7 cellular contexts compared by ENCODE assay signal in the genomic region with DNA sequence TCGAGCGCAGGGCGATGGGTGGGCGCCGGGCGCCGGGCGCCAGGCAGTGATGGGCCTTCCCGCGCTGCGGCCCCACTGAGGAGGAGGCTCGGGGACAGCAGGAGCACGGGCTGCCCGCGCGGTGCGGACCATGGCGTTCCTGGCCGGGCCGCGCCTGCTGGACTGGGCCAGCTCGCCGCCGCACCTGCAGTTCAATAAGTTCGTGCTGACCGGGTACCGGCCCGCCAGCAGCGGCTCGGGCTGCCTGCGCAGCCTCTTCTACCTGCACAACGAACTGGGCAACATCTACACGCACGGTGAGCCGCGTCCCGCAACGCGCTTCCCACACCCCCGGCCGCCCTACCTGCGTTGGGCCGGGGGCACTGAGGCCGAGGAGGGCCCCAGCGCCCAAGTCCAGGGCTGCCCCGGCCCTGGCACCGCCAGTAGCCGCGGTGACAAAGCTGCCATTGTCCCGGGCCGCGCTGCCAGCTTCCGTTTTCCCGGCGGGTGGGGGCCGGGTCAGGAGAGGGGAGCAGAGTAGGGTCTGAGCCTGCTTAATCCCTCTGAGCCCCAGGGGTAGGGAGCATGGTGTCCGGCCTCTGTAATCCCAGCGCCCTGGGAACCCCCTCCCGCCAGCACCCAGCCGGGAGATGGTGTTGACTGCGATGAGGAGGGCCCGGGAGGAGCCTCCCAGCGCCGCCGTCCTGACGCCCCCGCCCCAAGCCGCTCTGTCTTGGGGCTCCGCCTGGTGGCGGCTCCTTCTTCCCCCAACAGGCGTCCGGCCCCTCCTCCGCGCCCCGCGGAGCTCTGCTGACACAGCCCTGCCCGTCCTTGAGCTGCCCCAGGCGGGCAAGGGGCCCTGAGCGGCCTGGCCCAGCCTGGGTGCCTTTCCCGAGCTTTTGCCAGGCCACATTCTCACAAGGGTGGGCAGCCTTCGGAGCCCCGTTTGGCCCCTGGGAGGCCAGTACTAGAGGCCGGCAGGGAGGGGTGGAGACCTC. TPM values are rescaled to one million over a fixed set of nuclear protein-coding genes. Genes with fewer than 3 reads are reported as not detected.
A peak's percentile ranks its signal among the peaks of the same experiment; 100 is the strongest.
DNase-seq lines count a peak whose midpoint lies in the region; ATAC-seq and TF ChIP-seq lines count a peak whose summit lies in the region.

No MANE protein-coding gene starts in this region.

- ATAC-seq in HG02798 (IDR thresholded peaks at IDR 0.05; ENCODE audit: poor library complexity, unreplicated experiment) = peak; percentile 41

- peak; percentile 61 for DNase-seq in NCI-H460 (ENCODE audit: extremely low read depth, low read depth)
- DNase-seq in activated CD4-positive, alpha-beta T cell treated with anti-CD3 and anti-CD28 coated beads, Interleukin-2, amount 50 U/mL, for 24 hours (ENCODE audit: low read depth in 1 of 2, low spot score in 1 of 2) = peak; percentile 55 to 59
- DNase-seq in effector CD8-positive, alpha-beta T cell (lab: John Stamatoyannopoulos, UW) = peak; percentile 23
- peak; percentile 77 for DNase-seq in medulla oblongata (ENCODE audit: extremely low spot score)
- peak; percentile 23 for DNase-seq in stimulated activated CD8-positive, alpha-beta memory T cell treated with anti-CD3 and anti-CD28 coated beads, Interleukin-12 subunit alpha, Interleukin-12 subunit beta, amount 100 ng/mL, for 1 hour (ENCODE audit: low read depth)

- peak; percentile 80 for TF ChIP-seq CTCF in GM12874 (IDR thresholded peaks at IDR 0.05; ENCODE audit: insufficient read depth, low read depth, low read length)

RNA-seq across cellular contexts. Expression of gene PAQR4, which starts 0.7 kb away (rescaled TPM):
- total RNA-seq in NCI-H460 (2014; rRNA removed; shearing (Covaris generic)) = 19.0 and 24.4 TPM in 2 replicates
- polyA plus RNA-seq in NCI-H460 (2014; cell fraction: nucleus; rRNA removed) = 77.8 and 97.7 TPM in 2 replicates

RNA-seq across cellular contexts. Expression of gene KREMEN2, which starts 5.8 kb away (rescaled TPM):
- 1.5 and 2.7 TPM in 2 replicates for total RNA-seq in NCI-H460 (2014; rRNA removed; shearing (Covaris generic))
- 19.9 and 24.9 TPM in 2 replicates for polyA plus RNA-seq in NCI-H460 (2014; cell fraction: nucleus; rRNA removed)

RNA-seq across cellular contexts. Expression of gene PKMYT1, which starts 10.4 kb away (rescaled TPM):
- total RNA-seq in NCI-H460 (2014; rRNA removed; shearing (Covaris generic)) = 14.8 and 18.9 TPM in 2 replicates
- polyA plus RNA-seq in NCI-H460 (2014; cell fraction: nucleus; rRNA removed) = 274 and 372 TPM in 2 replicates

RNA-seq across cellular contexts. Expression of gene CLDN9, which starts 42.9 kb away (rescaled TPM):
- total RNA-seq in NCI-H460 (2014; rRNA removed; shearing (Covaris generic)) = 0.05 and 0.14 TPM in 2 replicates
- polyA plus RNA-seq in NCI-H460 (2014; cell fraction: nucleus; rRNA removed) = 0.14 TPM in 1 of 2 replicates, not detected in the other

RNA-seq across cellular contexts. Expression of gene CLDN6, which starts 48.1 kb away (rescaled TPM):
- total RNA-seq in NCI-H460 (2014; rRNA removed; shearing (Covaris generic)) = not detected in 2 replicates
- not detected in 2 replicates for polyA plus RNA-seq in NCI-H460 (2014; cell fraction: nucleus; rRNA removed)

Comparison
In these comparisons a context has a peak if more than half of its experiments do, and no peak if none do; other contexts are left out.
1. Peak in every context shown above with its lines: DNase-seq and ATAC-seq.
2. DNase-seq: peak in every context shown above with its lines; median percentile 77 in medulla oblongata; 61 in NCI-H460; 57 in activated CD4-positive, alpha-beta T cell treated with anti-CD3 and anti-CD28 coated beads, Interleukin-2, amount 50 U/mL, for 24 hours; 23 in effector CD8-positive, alpha-beta T cell; 23 in stimulated activated CD8-positive, alpha-beta memory T cell treated with anti-CD3 and anti-CD28 coated beads, Interleukin-12 subunit alpha, Interleukin-12 subunit beta, amount 100 ng/mL, for 1 hour.